Comparison of ENCODE assay signal across 32 cellular contexts in genomic region chr7:88215295-88215694, GRCh38.
"Had no signal": no experiment of that assay in that cellular context is flagged by ENCODE, and none has a peak within 500 bp of the region (broad histone marks: within the 10 kb centered on the region; RNA-seq: fewer than 3 reads in every experiment).

No MANE protein-coding gene starts in this region.

- H3K27me3 Mint-ChIP-seq: activated CD4-positive, alpha-beta T cell treated with anti-CD3 and anti-CD28 coated beads for 36 hours; activated CD8-positive, alpha-beta T cell treated with anti-CD3 and anti-CD28 coated beads for 36 hours; activated naive CD8-positive, alpha-beta T cell treated with anti-CD3 and anti-CD28 coated beads, Interleukin-2, amount 50 U/mL, for 24 hours; T-cell had no signal

- DNase-seq: activated CD4-positive, alpha-beta T cell treated with anti-CD3 and anti-CD28 coated beads for 36 hours; activated CD8-positive, alpha-beta memory T cell treated with anti-CD3 and anti-CD28 coated beads, Interleukin-2, amount 50 U/mL, for 4 hours; activated CD8-positive, alpha-beta T cell treated with anti-CD3 and anti-CD28 coated beads for 36 hours; activated effector memory CD4-positive, alpha-beta T cell treated with anti-CD3 and anti-CD28 coated beads, Interleukin-2, amount 50 U/mL, for 16 hours; activated naive CD4-positive, alpha-beta T cell treated with Interleukin-2 at 50 U/mL for 16 hours; activated naive CD8-positive, alpha-beta T cell treated with anti-CD3 and anti-CD28 coated beads, Interleukin-2, amount 50 U/mL, for 24 hours; activated T-cell treated with anti-CD3 and anti-CD28 coated beads, Interleukin-2, amount 50 U/mL, for 1 hour; amniotic stem cell; body of pancreas; central memory CD4-positive, alpha-beta T cell; NCI-H1092 treated with DMSO at 0.1 percent for 48 hours; NCI-H1417 treated with DMSO at 0.1 percent for 48 hours; NCI-H1694; NCI-H2029; NCI-H2107; NCI-H510A treated with DMSO at 0.1 percent for 48 hours; NCI-H69; NK-92 treated with Interleukin-12 subunit alpha and Interleukin-12 subunit beta, amount 100 ng/mL, for 24 hours; OCI-M1; RPMI8226; T-cell; T-helper 2 cell; T1000 had no signal

- FAIRE-seq: bronchial epithelial cell, TTC549 had no signal

- H3K9me3 Mint-ChIP-seq: activated CD8-positive, alpha-beta T cell treated with anti-CD3 and anti-CD28 coated beads for 36 hours; activated naive CD4-positive, alpha-beta T cell treated with anti-CD3 and anti-CD28 coated beads, Interleukin-2, amount 50 U/mL, for 72 hours; activated naive CD8-positive, alpha-beta T cell treated with anti-CD3 and anti-CD28 coated beads, Interleukin-2, amount 50 U/mL, for 24 hours; activated T-helper 1 cell treated with anti-CD3 and anti-CD28 coated beads, Interleukin-12 subunit alpha, Interleukin-12 subunit beta, Interleukin-2, Interleukin-4 antibody, amounts not matched to agents 30 ng/mL and 10 ng/mL and 1 ng/mL, durations not matched to agents 14 hours and 24 hours and 36 hours; T-cell had no signal

- H3K4me3 ChIP-seq: ascending aorta, body of pancreas, SK-N-MC had no signal

- H3K27ac ChIP-seq: ascending aorta, body of pancreas, SK-N-MC, VCaP had no signal

- H3K27me3 ChIP-seq: ascending aorta, body of pancreas had no signal

- H3K4me3 Mint-ChIP-seq: activated CD4-positive, alpha-beta T cell treated with anti-CD3 and anti-CD28 coated beads for 36 hours; activated CD8-positive, alpha-beta T cell treated with anti-CD3 and anti-CD28 coated beads for 36 hours; activated naive CD8-positive, alpha-beta T cell treated with anti-CD3 and anti-CD28 coated beads, Interleukin-2, amount 50 U/mL, for 24 hours; activated T-helper 1 cell treated with anti-CD3 and anti-CD28 coated beads, Interleukin-12 subunit alpha, Interleukin-12 subunit beta, Interleukin-2, Interleukin-4 antibody, amounts not matched to agents 30 ng/mL and 10 ng/mL and 1 ng/mL, durations not matched to agents 14 hours and 24 hours and 36 hours; T-cell had no signal

- ATAC-seq: activated CD4-positive, alpha-beta T cell treated with anti-CD3 and anti-CD28 coated beads for 36 hours; activated CD8-positive, alpha-beta T cell treated with anti-CD3 and anti-CD28 coated beads for 36 hours; activated naive CD4-positive, alpha-beta T cell treated with anti-CD3 and anti-CD28 coated beads, Interleukin-2, amount 50 U/mL, for 72 hours; activated naive CD8-positive, alpha-beta T cell treated with anti-CD3 and anti-CD28 coated beads, Interleukin-2, amount 50 U/mL, for 24 hours; body of pancreas; Panc1; Right ventricle myocardium inferior; T-cell had no signal

- H3K9me3 ChIP-seq: ascending aorta, body of pancreas had no signal

- H3K27ac Mint-ChIP-seq: activated CD4-positive, alpha-beta T cell treated with anti-CD3 and anti-CD28 coated beads for 36 hours; activated CD8-positive, alpha-beta T cell treated with anti-CD3 and anti-CD28 coated beads for 36 hours; activated naive CD4-positive, alpha-beta T cell treated with anti-CD3 and anti-CD28 coated beads, Interleukin-2, amount 50 U/mL, for 72 hours; activated naive CD8-positive, alpha-beta T cell treated with anti-CD3 and anti-CD28 coated beads, Interleukin-2, amount 50 U/mL, for 24 hours; activated T-helper 1 cell treated with anti-CD3 and anti-CD28 coated beads, Interleukin-12 subunit alpha, Interleukin-12 subunit beta, Interleukin-2, Interleukin-4 antibody, amounts not matched to agents 30 ng/mL and 10 ng/mL and 1 ng/mL, durations not matched to agents 14 hours and 24 hours and 36 hours; T-cell had no signal
